In the genomic region with DNA sequence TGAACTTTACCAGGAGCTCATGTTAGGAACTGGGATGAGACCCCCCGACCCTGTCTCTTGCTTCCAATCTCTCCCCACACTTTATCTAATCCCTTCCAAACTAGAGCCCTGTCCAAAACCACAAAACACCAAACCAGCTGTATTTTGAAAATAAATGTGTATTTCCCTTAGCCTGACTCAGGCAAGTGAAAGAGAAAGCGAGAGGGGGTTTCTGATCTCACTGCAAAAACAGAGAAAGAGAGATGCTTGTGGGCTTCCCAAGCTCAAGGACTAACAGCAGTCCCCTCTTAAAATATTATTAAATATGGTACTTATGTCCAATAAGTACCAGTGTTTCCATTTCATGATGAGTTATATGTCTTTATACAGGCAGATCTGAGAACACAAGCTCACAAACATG, we compare ENCODE assay signal across 22 cellular contexts.
A peak's percentile ranks its signal among the peaks of the same experiment; 100 is the strongest.
DNase-seq lines count a peak whose midpoint lies in the region; ATAC-seq, FAIRE-seq and TF ChIP-seq lines count a peak whose summit lies in the region.
"Had no signal": no experiment of that assay in that cellular context is flagged by ENCODE, and none has a peak within 500 bp of the region (broad histone marks: within the 10 kb centered on the region; RNA-seq: fewer than 3 reads in every experiment).

No MANE protein-coding gene starts in this region.

- intact Hi-C loops in GM12878 (cut with micrococcal nuclease; ENCODE audit: unreplicated experiment) (no loop called here), spleen (cut with DNase I; ENCODE audit: low total_unique reads) (no loop called here)

- no peak overlapping the region for H3K9ac ChIP-seq in KMS-11
- no peak overlapping the region for H3K9ac ChIP-seq in GM12878 (ENCODE audit: control insufficient read depth, insufficient read depth, low read length)
- H3K9ac ChIP-seq: GM23248 had no signal

- no peak for TF ChIP-seq EP300 in GM12878 (IDR thresholded peaks at IDR 0.05; ENCODE audit: borderline replicate concordance in 1 of 2, control insufficient read depth in 1 of 2, low read depth in 2 of 2, low read length in 2 of 2)

- no peaks in the 10 kb centered on the region for H3K9me3 ChIP-seq in GM12878 (replicated peaks; ENCODE audit: control insufficient read depth, insufficient read depth, low read length)
- H3K9me3 ChIP-seq in spleen: peaks cover 0 to 21% (median 0%) of the 10 kb centered on the region in 8 donors

- 3% methylated on average over 2 of the region's 2 CpGs for WGBS in GM12878 (ENCODE audit: insufficient coverage, insufficient replicate concordance, low lambda C conversion rate, missing lambda C conversion rate)
- WGBS in spleen, 5 donors: 61 to 73% (median 62%) methylated on average over 2 of the region's 2 CpGs

- H3K4me2 ChIP-seq in KMS-11: peak overlapping the region; percentile 2; the same call in 1 of the 2 replicates
- H3K4me2 ChIP-seq in GM12878 (ENCODE audit: control insufficient read depth, insufficient read depth): 0 out of 2 replicates have a peak overlapping the region, but pooled peaks have one; percentile 3

- POLR2A ChIA-PET in GM12878 (lab: Charles Lee): interaction anchor here (0.9 to 1.7 kb wide), 4 partner anchors 8 to 122 kb away, joined by 3 to 4 read pairs (median 4); a partner anchor contains a TSS

- peaks cover 11% of the 10 kb centered on the region for H3K4me1 ChIP-seq in KMS-11 (ENCODE audit: low read depth, poor library complexity, severe bottlenecking)
- no peaks in the 10 kb centered on the region for H3K4me1 ChIP-seq in GM12878 (ENCODE audit: control insufficient read depth, insufficient read depth, low read length)
- H3K4me1 ChIP-seq in spleen: no peaks in the 10 kb centered on the region

- RAD21 ChIA-PET in GM12878 (lab: Charles Lee; ENCODE audit: unreplicated experiment): interaction anchor here (0.7 to 2.8 kb wide), 7 partner anchors 11 to 282 kb away, joined by 3 to 15 read pairs (median 3); no protein-coding TSS in a partner anchor

- H3K4me3 ChIP-seq in KMS-11 (IDR thresholded peaks at IDR 0.05; ENCODE audit: insufficient read depth, low read depth, low read length) (no peak overlapping the region), GM12878 (no peak overlapping the region), spleen (no peak overlapping the region)
- H3K4me3 ChIP-seq: GM23248 had no signal

- no TSS peak for BruUV-seq in GM12878 (replicated peaks; lab: Mats Ljungman, UMichigan)

- H3K36me3 ChIP-seq in KMS-11 (ENCODE audit: insufficient read depth): no peaks in the 10 kb centered on the region
- H3K36me3 ChIP-seq in GM12878 (ENCODE audit: control insufficient read depth in 2 of 2, insufficient read depth in 2 of 2, low read length in 1 of 2): no peaks in the 10 kb centered on the region
- no peaks in the 10 kb centered on the region for H3K36me3 ChIP-seq in spleen

- no peak for DNase-seq in GM12878 (ENCODE audit: low read depth, low spot score)
- DNase-seq in spleen: no peak
- no peak for DNase-seq in GDM1 (lab: John Stamatoyannopoulos, UW)
- DNase-seq in medulla oblongata (ENCODE audit: extremely low spot score): no peak
- DNase-seq: CD8-positive, alpha-beta memory T cell; DMS79; GM23248; H9; HFFc6; IMR-90; NCI-H1694; NCI-H2081; NCI-H2171; NCI-H526; PC-3; Right ventricle myocardium superior had no signal

- TF ChIP-seq CTCF in KMS-11 (conservative IDR thresholded peaks at IDR 0.05; ENCODE audit: low read depth, low read length): no peak
- TF ChIP-seq CTCF in GM12878 (IDR thresholded peaks at IDR 0.05 in 2 of 3, conservative IDR thresholded peaks at IDR 0.05 in 1 of 3; ENCODE audit: control insufficient read depth in 2 of 3, extremely low read depth in 1 of 3, insufficient read depth in 1 of 3, low read depth in 3 of 3, low read length in 3 of 3): no peak
- TF ChIP-seq CTCF in spleen (IDR thresholded peaks at IDR 0.05 in 8 of 11, conservative IDR thresholded peaks at IDR 0.05 in 3 of 11): no peak

- TF ChIP-seq RAD21 in GM12878 (IDR thresholded peaks at IDR 0.05; ENCODE audit: insufficient read depth, low read depth, low read length): no peak

- H3K27me3 ChIP-seq in KMS-11 (ENCODE audit: insufficient read depth, low read depth) (no peaks in the 10 kb centered on the region), GM12878 (replicated peaks in 1 of 2; ENCODE audit: control insufficient read depth in 2 of 2, insufficient read depth in 2 of 2, low read length in 1 of 2) (no peaks in the 10 kb centered on the region), spleen (replicated peaks in 1 of 7) (no peaks in the 10 kb centered on the region)

- no peak overlapping the region for H3K27ac ChIP-seq in KMS-11
- no peak overlapping the region for H3K27ac ChIP-seq in GM12878 (ENCODE audit: control insufficient read depth, insufficient read depth)
- H3K27ac ChIP-seq in spleen: no peak overlapping the region
- H3K27ac ChIP-seq: C4-2B, GM23248 had no signal

- H3K79me2 ChIP-seq in KMS-11 (ENCODE audit: insufficient read depth, low read depth) (no peaks in the 10 kb centered on the region), GM12878 (ENCODE audit: control insufficient read depth, insufficient read depth, low read length) (no peaks in the 10 kb centered on the region)

- no peaks in the 10 kb centered on the region for H4K20me1 ChIP-seq in KMS-11 (ENCODE audit: insufficient read depth)
- H4K20me1 ChIP-seq in GM12878 (ENCODE audit: control insufficient read depth, insufficient read depth): no peaks in the 10 kb centered on the region

- SMC1A ChIA-PET in GM12878 (lab: Charles Lee; ENCODE audit: uncharacterized antibody, unreplicated experiment): interaction anchor here (0.7 to 3.4 kb wide), 8 partner anchors 8 to 281 kb away, joined by 3 to 27 read pairs (median 4); no protein-coding TSS in a partner anchor

- in situ Hi-C loops in GM12878 (cut with MboI): no loop called here

- FAIRE-seq in GM12878 (lab: Jason Lieb, UNC): no peak
- FAIRE-seq: D721Med had no signal

- no peak overlapping the region for H2AFZ ChIP-seq in KMS-11 (ENCODE audit: low read depth)
- no peak overlapping the region for H2AFZ ChIP-seq in GM12878 (ENCODE audit: control insufficient read depth, low read depth, low read length)
- H2AFZ ChIP-seq: GM23248 had no signal

- CTCF ChIA-PET in GM12878 (lab: Yijun Ruan, JAX): interaction anchor here (3.4 kb wide), 1 partner anchor 11 kb away, joined by 12 read pairs; no protein-coding TSS in a partner anchor

- TF ChIP-seq POLR2A in GM12878 (IDR thresholded peaks at IDR 0.05; ENCODE audit: low read depth, low read length): no peak
- TF ChIP-seq POLR2A in spleen (IDR thresholded peaks at IDR 0.05): no peak

- peak; percentile 64 for ATAC-seq in GM18511 (IDR thresholded peaks at IDR 0.05; ENCODE audit: unreplicated experiment)
- ATAC-seq in GM21717 (IDR thresholded peaks at IDR 0.05; ENCODE audit: unreplicated experiment): peak; percentile 80
- peak; percentile 77 for ATAC-seq in GM12878
- no peak for ATAC-seq in HG02588 (IDR thresholded peaks at IDR 0.05; ENCODE audit: unreplicated experiment)
- ATAC-seq: PC-3 had no signal

TF ChIP-seq in GM12878, 131 proteins besides CTCF, POLR2A, EP300 and RAD21:
- TF ChIP-seq TCF3 (IDR thresholded peaks at IDR 0.05; ENCODE audit: borderline replicate concordance, insufficient read depth, low read depth, low read length) (no peak), IKZF2 (IDR thresholded peaks at IDR 0.05) (peak in 1 of 2 experiments; percentile 22; a peak in 2 of 4 replicates)
